Comparison of ENCODE assay signal across 14 cellular contexts in the genomic region with DNA sequence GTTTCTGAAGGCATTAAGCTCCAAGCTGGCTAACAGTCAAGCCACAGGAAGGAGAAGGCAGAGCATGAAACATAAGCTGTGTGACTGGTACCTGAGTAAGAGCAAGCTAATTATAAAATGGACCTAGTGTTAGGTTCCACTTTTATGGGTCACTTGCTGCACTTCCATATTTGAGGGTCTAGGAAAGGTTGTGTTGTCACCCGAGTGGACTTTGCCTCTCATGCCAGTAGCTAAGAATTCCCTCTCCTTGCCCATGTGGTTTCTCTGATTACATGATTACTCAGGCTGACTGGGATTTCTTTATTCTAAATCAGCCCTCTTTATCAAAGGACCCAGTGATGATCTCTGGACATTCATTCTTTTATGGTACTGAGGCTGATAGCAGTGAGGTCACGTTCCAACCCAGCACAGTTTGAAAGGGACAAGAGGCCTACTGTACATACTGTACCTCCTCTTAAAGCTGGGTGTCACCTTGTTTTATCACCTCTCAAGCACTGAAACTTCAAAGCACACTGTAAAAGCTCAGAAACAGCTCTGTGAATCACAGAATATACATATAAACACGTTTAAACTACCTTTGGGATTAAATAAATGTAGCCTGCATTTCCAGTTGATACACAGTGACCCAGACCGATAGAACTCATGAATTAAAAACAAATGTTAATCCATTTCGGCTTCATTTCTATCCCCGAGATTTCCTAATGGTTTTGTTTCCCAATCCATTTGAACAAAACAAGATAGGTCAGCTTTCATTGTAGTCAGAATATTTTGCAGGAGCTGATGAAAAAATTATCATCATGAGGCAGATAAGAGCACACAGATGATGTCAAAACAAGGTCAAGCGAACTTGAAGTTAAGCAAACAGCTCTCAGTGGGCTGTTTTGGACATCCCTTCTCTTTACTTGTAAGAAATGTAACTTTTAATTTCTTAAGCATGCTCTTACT.
DNase-seq lines count a peak whose midpoint lies in the region; ATAC-seq, FAIRE-seq and TF ChIP-seq lines count a peak whose summit lies in the region.
"Had no signal": no experiment of that assay in that cellular context is flagged by ENCODE, and none has a peak within 500 bp of the region (broad histone marks: within the 10 kb centered on the region; RNA-seq: fewer than 3 reads in every experiment).

No MANE protein-coding gene starts in this region.

- no peaks in the 10 kb centered on the region for H3K36me3 ChIP-seq in bronchial epithelial cell (ENCODE audit: control insufficient read depth, insufficient read depth, low read length)
- H3K36me3 ChIP-seq: adrenal gland; BLaER1 treated with 17β-estradiol and CSF1 and Interleukin-3, amounts not matched to agents 10 nM and 100 nM; heart right ventricle had no signal

- intact Hi-C loops in left colon (cut with DNase I, micrococcal nuclease): no loop called here
- intact Hi-C loops in activated naive CD4-positive, alpha-beta T cell treated with anti-CD3 and anti-CD28 coated beads for 36 hours (cut with micrococcal nuclease): no loop called here

- POLR2A ChIA-PET in AG04450 (lab: Yijun Ruan, JAX): interaction anchor here (0.6 to 1.1 kb wide), 2 partner anchors 56 to 680 kb away, joined by 3 to 4 read pairs; no protein-coding TSS in a partner anchor

- H3K27me3 ChIP-seq in AG04450 (ENCODE audit: control insufficient read depth, insufficient read depth, low read length): no peaks in the 10 kb centered on the region
- no peaks in the 10 kb centered on the region for H3K27me3 ChIP-seq in bronchial epithelial cell (ENCODE audit: control insufficient read depth, insufficient read depth, low read length)
- H3K27me3 ChIP-seq: adrenal gland; BLaER1 treated with 17β-estradiol and CSF1 and Interleukin-3, amounts not matched to agents 10 nM and 100 nM; heart right ventricle had no signal

- H3K4me3 ChIP-seq in AG04450 (ENCODE audit: low read depth, low read length): no peak overlapping the region
- H3K4me3 ChIP-seq in bronchial epithelial cell (ENCODE audit: low read depth, low read length): no peak overlapping the region
- H3K4me3 ChIP-seq: adrenal gland; BLaER1 treated with 17β-estradiol and CSF1 and Interleukin-3, amounts not matched to agents 10 nM and 100 nM; heart right ventricle had no signal

- peak; percentile 52 for FAIRE-seq in bronchial epithelial cell (lab: Jason Lieb, UNC)

- H3K27me3 Mint-ChIP-seq in activated naive CD4-positive, alpha-beta T cell treated with anti-CD3 and anti-CD28 coated beads for 36 hours (ENCODE audit: low read depth): no peaks in the 10 kb centered on the region

- H3K4me3 Mint-ChIP-seq in activated naive CD4-positive, alpha-beta T cell treated with anti-CD3 and anti-CD28 coated beads for 36 hours: no peak overlapping the region
- H3K4me3 Mint-ChIP-seq: naive B cell; stimulated activated naive CD8-positive, alpha-beta T cell treated with anti-CD3 and anti-CD28 coated beads, Interleukin-15, Interleukin-2, amounts not matched to agents 100 ng/mL and 50 ng/mL, for 24 hours had no signal

- no peaks in the 10 kb centered on the region for H3K36me3 Mint-ChIP-seq in activated naive CD4-positive, alpha-beta T cell treated with anti-CD3 and anti-CD28 coated beads for 36 hours (ENCODE audit: low read depth)
- H3K36me3 Mint-ChIP-seq: naive B cell had no signal

- DNase-seq in AG04450 (ENCODE audit: low read depth, low spot score): no peak
- DNase-seq in LHCN-M2 (ENCODE audit: low read depth): peak; percentile 75
- DNase-seq in bronchial epithelial cell (ENCODE audit: low read depth): peak; percentile 21
- DNase-seq in left colon: peak in 1 of 2 donors; percentile 74
- DNase-seq in anterior cingulate cortex (lab: John Stamatoyannopoulos, UW): no peak
- no peak for DNase-seq in NCI-H2227 treated with DMSO at 0.1 percent for 48 hours (lab: John Stamatoyannopoulos, UW)
- DNase-seq in activated naive CD4-positive, alpha-beta T cell treated with anti-CD3 and anti-CD28 coated beads for 36 hours: no peak
- DNase-seq: heart right ventricle, naive B cell, SIG-M5 had no signal

- no peaks in the 10 kb centered on the region for H3K9me3 Mint-ChIP-seq in activated naive CD4-positive, alpha-beta T cell treated with anti-CD3 and anti-CD28 coated beads for 36 hours
- H3K9me3 Mint-ChIP-seq: naive B cell; stimulated activated naive CD8-positive, alpha-beta T cell treated with anti-CD3 and anti-CD28 coated beads, Interleukin-15, Interleukin-2, amounts not matched to agents 100 ng/mL and 50 ng/mL, for 24 hours had no signal

- ATAC-seq in left colon (peak; percentile 92), GM19023 (IDR thresholded peaks at IDR 0.05; ENCODE audit: unreplicated experiment) (no peak)

- CTCF ChIA-PET in AG04450 (lab: Charles Lee): interaction anchor here (0.9 to 2.6 kb wide), 7 partner anchors 30 to 930 kb away, joined by 3 to 11 read pairs (median 4); no protein-coding TSS in a partner anchor
- CTCF ChIA-PET in activated naive CD4-positive, alpha-beta T cell treated with anti-CD3 and anti-CD28 coated beads for 36 hours (lab: Charles Lee): interaction anchor here (0.7 to 1.7 kb wide), 5 partner anchors 29 to 880 kb away, joined by 3 to 6 read pairs (median 4); no protein-coding TSS in a partner anchor

- no peak overlapping the region for H3K27ac Mint-ChIP-seq in activated naive CD4-positive, alpha-beta T cell treated with anti-CD3 and anti-CD28 coated beads for 36 hours
- H3K27ac Mint-ChIP-seq: naive B cell; stimulated activated naive CD8-positive, alpha-beta T cell treated with anti-CD3 and anti-CD28 coated beads, Interleukin-15, Interleukin-2, amounts not matched to agents 100 ng/mL and 50 ng/mL, for 24 hours had no signal

- peak overlapping the region; percentile 40 for H3K27ac ChIP-seq in AG04450 (ENCODE audit: low read depth, low read length)
- H3K27ac ChIP-seq: BLaER1 treated with 17β-estradiol and CSF1 and Interleukin-3, amounts not matched to agents 10 nM and 100 nM; heart right ventricle had no signal

- H3K9me3 ChIP-seq in AG04450 (ENCODE audit: control insufficient read depth, insufficient read depth, low read length): no peaks in the 10 kb centered on the region; the same call in 1 of the 2 replicates
- H3K9me3 ChIP-seq: adrenal gland, heart right ventricle had no signal

- TF ChIP-seq CTCF in AG04450 (IDR thresholded peaks at IDR 0.05; ENCODE audit: low read depth, low read length): no peak
- TF ChIP-seq CTCF in bronchial epithelial cell (IDR thresholded peaks at IDR 0.05; ENCODE audit: insufficient read depth, low read length, severe bottlenecking): no peak

- H3K4me1 Mint-ChIP-seq in activated naive CD4-positive, alpha-beta T cell treated with anti-CD3 and anti-CD28 coated beads for 36 hours (ENCODE audit: low read depth): no peaks in the 10 kb centered on the region
- H3K4me1 Mint-ChIP-seq: naive B cell had no signal

Comparison
In these comparisons a context has a peak if more than half of its experiments do, and no peak if none do; other contexts are left out.
1. DNase-seq: peak in LHCN-M2 (single experiment) and bronchial epithelial cell (single experiment); none in AG04450 (single experiment), anterior cingulate cortex (0 of 58), NCI-H2227 treated with DMSO at 0.1 percent for 48 hours (single experiment) and activated naive CD4-positive, alpha-beta T cell treated with anti-CD3 and anti-CD28 coated beads for 36 hours (single experiment).